Comparison of ENCODE assay signal across 14 cellular contexts in genomic region chr2:26298286-26298637, GRCh38. TPM values are rescaled to one million over a fixed set of nuclear protein-coding genes. Genes with fewer than 3 reads are reported as not detected.
DNase-seq lines count a peak whose midpoint lies in the region; TF ChIP-seq lines count a peak whose summit lies in the region.
"Had no signal": no experiment of that assay in that cellular context is flagged by ENCODE, and none has a peak within 500 bp of the region (broad histone marks: within the 10 kb centered on the region; RNA-seq: fewer than 3 reads in every experiment).

No MANE protein-coding gene starts in this region.

- H2BK5ac ChIP-seq in mesenchymal stem cell (ENCODE audit: low read depth, low read length, poor library complexity, severe bottlenecking) = no peak overlapping the region

- H3K4me3 ChIP-seq in HUES64 (ENCODE audit: low read length) (peak overlapping the region; percentile 62), mesenchymal stem cell (ENCODE audit: insufficient read depth in 1 of 2, low read depth in 1 of 2, low read length in 2 of 2) (peak overlapping the region in 1 of 2 experiments; percentile 82), suprapubic skin (peak overlapping the region; percentile 66)

- peak overlapping the region; percentile 41 to 60 for H2BK12ac ChIP-seq in mesenchymal stem cell (ENCODE audit: low read length in 2 of 2)

- CTCF ChIA-PET in activated CD4-positive, alpha-beta T cell treated with anti-CD3 and anti-CD28 coated beads, Interleukin-2, amount 10 ng/mL, durations not matched to agents 7 days and 5 days (lab: Charles Lee) = interaction anchor here (0.7 to 1.6 kb wide), 2 partner anchors 18 to 456 kb away, joined by 4 read pairs; no protein-coding TSS in a partner anchor

- H3K4me2 ChIP-seq in mesenchymal stem cell (ENCODE audit: low read length, poor library complexity, severe bottlenecking) = peak overlapping the region; percentile 56

- peaks cover 5% of the 10 kb centered on the region for H3K27me3 Mint-ChIP-seq in activated CD4-positive, alpha-beta T cell treated with anti-CD3 and anti-CD28 coated beads, Interleukin-2, amount 10 ng/mL, durations not matched to agents 7 days and 5 days

- no peaks in the 10 kb centered on the region for H3K36me3 ChIP-seq in HUES64 (ENCODE audit: insufficient read depth, low read length)
- no peaks in the 10 kb centered on the region for H3K36me3 ChIP-seq in mesenchymal stem cell (ENCODE audit: control insufficient read depth in 1 of 2, insufficient read depth in 2 of 2, low read depth in 1 of 2, low read length in 2 of 2)
- no peaks in the 10 kb centered on the region for H3K36me3 ChIP-seq in suprapubic skin

- no peaks in the 10 kb centered on the region for H3K36me3 Mint-ChIP-seq in activated CD4-positive, alpha-beta T cell treated with anti-CD3 and anti-CD28 coated beads, Interleukin-2, amount 10 ng/mL, durations not matched to agents 7 days and 5 days (ENCODE audit: low read depth)
- H3K36me3 Mint-ChIP-seq: activated naive CD4-positive, alpha-beta T cell treated with anti-CD3 and anti-CD28 coated beads, Interleukin-2, amount 50 U/mL, for 72 hours had no signal

- H3K27me3 ChIP-seq in HUES64 (ENCODE audit: insufficient read depth, low read length) (peaks cover 25% of the 10 kb centered on the region; the same call in 1 of the 2 replicates), mesenchymal stem cell (ENCODE audit: control insufficient read depth in 1 of 2, insufficient read depth in 1 of 2, low read length in 2 of 2) (no peaks in the 10 kb centered on the region), suprapubic skin (no peaks in the 10 kb centered on the region)

- TF ChIP-seq EP300 in suprapubic skin (IDR thresholded peaks at IDR 0.05) = no peak

- POLR2A ChIA-PET in activated CD4-positive, alpha-beta T cell treated with anti-CD3 and anti-CD28 coated beads, Interleukin-2, amount 10 ng/mL, durations not matched to agents 7 days and 5 days (lab: Charles Lee) = no interaction called here

- DNase-seq in ecto neural progenitor cell (ENCODE audit: low spot score) (peak; percentile 53), mesenchymal stem cell (no peak), suprapubic skin (ENCODE audit: low spot score in 2 of 2) (no peak), NCI-H128 (lab: John Stamatoyannopoulos, UW; ENCODE audit: unreplicated experiment) (no peak), NCI-H2171 (lab: John Stamatoyannopoulos, UW) (no peak), inferior parietal cortex (ENCODE audit: extremely low spot score) (no peak)
- no peak for DNase-seq in activated CD4-positive, alpha-beta T cell treated with anti-CD3 and anti-CD28 coated beads, Interleukin-2, amount 10 ng/mL, durations not matched to agents 7 days and 5 days
- DNase-seq: DMS79, HCEC 1CT, NCI-H1930, SHP77 had no signal

- peak overlapping the region; percentile 62 for H3K9ac ChIP-seq in HUES64 (ENCODE audit: low read depth, low read length)
- H3K9ac ChIP-seq in mesenchymal stem cell (ENCODE audit: low read length) = peak overlapping the region; percentile 90

- peak overlapping the region; percentile 93 for H2AFZ ChIP-seq in mesenchymal stem cell (ENCODE audit: low read depth, low read length)

- H4K91ac ChIP-seq in mesenchymal stem cell (ENCODE audit: low read length) = no peak overlapping the region

- peak overlapping the region; percentile 80 for H2BK120ac ChIP-seq in mesenchymal stem cell (ENCODE audit: low read depth, low read length)

- H4K8ac ChIP-seq in mesenchymal stem cell (ENCODE audit: low read length) = peak overlapping the region; percentile 98

- no peaks in the 10 kb centered on the region for H3K4me1 Mint-ChIP-seq in activated CD4-positive, alpha-beta T cell treated with anti-CD3 and anti-CD28 coated beads, Interleukin-2, amount 10 ng/mL, durations not matched to agents 7 days and 5 days

- no peaks in the 10 kb centered on the region for H3K9me3 ChIP-seq in HUES64 (ENCODE audit: insufficient read depth, low read depth, low read length)
- H3K9me3 ChIP-seq in mesenchymal stem cell (ENCODE audit: control insufficient read depth, low read length) = no peaks in the 10 kb centered on the region
- H3K9me3 ChIP-seq in suprapubic skin = no peaks in the 10 kb centered on the region

- peak overlapping the region in 1 of 2 experiments; percentile 84 for H3K18ac ChIP-seq in mesenchymal stem cell (ENCODE audit: low read depth in 1 of 2, low read length in 2 of 2)

- no peak overlapping the region for H3K27ac Mint-ChIP-seq in activated CD4-positive, alpha-beta T cell treated with anti-CD3 and anti-CD28 coated beads, Interleukin-2, amount 10 ng/mL, durations not matched to agents 7 days and 5 days
- H3K27ac Mint-ChIP-seq: activated naive CD4-positive, alpha-beta T cell treated with anti-CD3 and anti-CD28 coated beads, Interleukin-2, amount 50 U/mL, for 72 hours had no signal

- H2AK5ac ChIP-seq in mesenchymal stem cell (ENCODE audit: low read length, severe bottlenecking) = peak overlapping the region; percentile 67

- H3K4me3 Mint-ChIP-seq in activated CD4-positive, alpha-beta T cell treated with anti-CD3 and anti-CD28 coated beads, Interleukin-2, amount 10 ng/mL, durations not matched to agents 7 days and 5 days = no peak overlapping the region

- no peak overlapping the region for H3K23ac ChIP-seq in mesenchymal stem cell (ENCODE audit: low read length in 2 of 2)

- peak overlapping the region; percentile 65 to 79 for H3K4ac ChIP-seq in mesenchymal stem cell (ENCODE audit: low read depth in 1 of 2, low read length in 2 of 2)

- H3K79me1 ChIP-seq in mesenchymal stem cell (replicated peaks; ENCODE audit: low read length, poor library complexity, severe bottlenecking) = peaks cover 3% of the 10 kb centered on the region

- no peaks in the 10 kb centered on the region for H3K9me3 Mint-ChIP-seq in activated CD4-positive, alpha-beta T cell treated with anti-CD3 and anti-CD28 coated beads, Interleukin-2, amount 10 ng/mL, durations not matched to agents 7 days and 5 days
- H3K9me3 Mint-ChIP-seq: activated naive CD4-positive, alpha-beta T cell treated with anti-CD3 and anti-CD28 coated beads, Interleukin-2, amount 50 U/mL, for 72 hours had no signal

- no peak overlapping the region for H2BK15ac ChIP-seq in mesenchymal stem cell (ENCODE audit: low read depth, poor library complexity, severe bottlenecking)

- no peak overlapping the region for H3K14ac ChIP-seq in mesenchymal stem cell (ENCODE audit: low read length in 2 of 2)

- TF ChIP-seq POLR2A in suprapubic skin (IDR thresholded peaks at IDR 0.05) = no peak

- 4% methylated on average over 17 of the region's 17 CpGs for WGBS in HUES64
- WGBS in mesenchymal stem cell = 22% methylated on average over 17 of the region's 17 CpGs
- 21% methylated on average over 14 of the region's 17 CpGs for WGBS in suprapubic skin

- peaks cover 28% of the 10 kb centered on the region for H3K4me1 ChIP-seq in HUES64 (ENCODE audit: insufficient read depth, low read length)
- peaks cover 14% of the 10 kb centered on the region for H3K4me1 ChIP-seq in mesenchymal stem cell (ENCODE audit: control insufficient read depth, insufficient read depth, low read depth, low read length)
- peaks cover 49% of the 10 kb centered on the region for H3K4me1 ChIP-seq in suprapubic skin

- TF ChIP-seq CTCF in suprapubic skin (IDR thresholded peaks at IDR 0.05) = no peak

- H3K27ac ChIP-seq in HUES64 (ENCODE audit: low read depth, low read length) (no peak overlapping the region), mesenchymal stem cell (ENCODE audit: low read length, poor library complexity, severe bottlenecking) (no peak overlapping the region), suprapubic skin (peak overlapping the region; percentile 87)
- H3K27ac ChIP-seq: HL-60 had no signal

RNA-seq across cellular contexts. Expression of gene SELENOI, which starts 47.7 kb away (rescaled TPM):
- polyA plus RNA-seq in HUES64 (2013, experiment 1 of 2) = 20.8 TPM
- 18.6 TPM for polyA plus RNA-seq in HUES64 (2013, experiment 2 of 2)
- 7.7 TPM for polyA plus RNA-seq in mesenchymal stem cell (2013, experiment 1 of 2)
- 7.8 TPM for polyA plus RNA-seq in mesenchymal stem cell (2013, experiment 2 of 2)
- 10 to 100 TPM; 23.1 to 41.9 (median 39.4) TPM for total RNA-seq in suprapubic skin
- total RNA-seq in activated CD4-positive, alpha-beta T cell treated with anti-CD3 and anti-CD28 coated beads, Interleukin-2, amount 10 ng/mL, durations not matched to agents 7 days and 5 days = 10 to 100 TPM; 26.9 to 29.7 TPM

RNA-seq across cellular contexts. Expression of gene ADGRF3, which starts 48.3 kb away (rescaled TPM):
- polyA plus RNA-seq in HUES64 (2013, experiment 1 of 2) = 0.10 TPM
- 0.13 TPM for polyA plus RNA-seq in HUES64 (2013, experiment 2 of 2)
- polyA plus RNA-seq in mesenchymal stem cell (2013, experiment 1 of 2) = 0.11 TPM
- polyA plus RNA-seq in mesenchymal stem cell (2013, experiment 2 of 2) = 0.10 TPM
- total RNA-seq in suprapubic skin = under 1 TPM in 3 of 4 donors, not detected in 1; 0.19 to 0.48 (median 0.21) TPM
- total RNA-seq in activated CD4-positive, alpha-beta T cell treated with anti-CD3 and anti-CD28 coated beads, Interleukin-2, amount 10 ng/mL, durations not matched to agents 7 days and 5 days = 1 to 10 TPM; 6.5 to 7.4 TPM

RNA-seq across cellular contexts. Expression of gene HADHB, which starts 53.5 kb away (rescaled TPM):
- polyA plus RNA-seq in HUES64 (2013, experiment 1 of 2) = 31.9 TPM
- 35.7 TPM for polyA plus RNA-seq in HUES64 (2013, experiment 2 of 2)
- 92.6 TPM for polyA plus RNA-seq in mesenchymal stem cell (2013, experiment 1 of 2)
- polyA plus RNA-seq in mesenchymal stem cell (2013, experiment 2 of 2) = 93.5 TPM
- 100 to 1,000 TPM in 3 of 4 donors, 10 to 100 TPM in 1; 94.7 to 223 (median 119) TPM for total RNA-seq in suprapubic skin
- total RNA-seq in activated CD4-positive, alpha-beta T cell treated with anti-CD3 and anti-CD28 coated beads, Interleukin-2, amount 10 ng/mL, durations not matched to agents 7 days and 5 days = 10 to 100 TPM; 65.2 to 72.7 TPM

RNA-seq across cellular contexts. Expression of gene HADHA, which starts 53.8 kb away (rescaled TPM):
- polyA plus RNA-seq in HUES64 (2013, experiment 1 of 2) = 74.3 TPM
- polyA plus RNA-seq in HUES64 (2013, experiment 2 of 2) = 89.3 TPM
- polyA plus RNA-seq in mesenchymal stem cell (2013, experiment 1 of 2) = 133 TPM
- 135 TPM for polyA plus RNA-seq in mesenchymal stem cell (2013, experiment 2 of 2)
- 100 to 1,000 TPM; 120 to 145 (median 131) TPM for total RNA-seq in suprapubic skin
- 100 to 1,000 TPM; 117 to 124 TPM for total RNA-seq in activated CD4-positive, alpha-beta T cell treated with anti-CD3 and anti-CD28 coated beads, Interleukin-2, amount 10 ng/mL, durations not matched to agents 7 days and 5 days

Comparison
In these comparisons a context has a peak if more than half of its experiments do, and no peak if none do; other contexts are left out.
1. RNA of gene ADGRF3, which starts 48.3 kb away (total RNA-seq): 6.5 to 7.4 TPM in activated CD4-positive, alpha-beta T cell treated with anti-CD3 and anti-CD28 coated beads, Interleukin-2, amount 10 ng/mL, durations not matched to agents 7 days and 5 days; 0.19 to 0.48 TPM in suprapubic skin; every median in the first group is over 4 times any median in the second.